ENCODE assay signal across 8 cellular contexts in the genomic region with DNA sequence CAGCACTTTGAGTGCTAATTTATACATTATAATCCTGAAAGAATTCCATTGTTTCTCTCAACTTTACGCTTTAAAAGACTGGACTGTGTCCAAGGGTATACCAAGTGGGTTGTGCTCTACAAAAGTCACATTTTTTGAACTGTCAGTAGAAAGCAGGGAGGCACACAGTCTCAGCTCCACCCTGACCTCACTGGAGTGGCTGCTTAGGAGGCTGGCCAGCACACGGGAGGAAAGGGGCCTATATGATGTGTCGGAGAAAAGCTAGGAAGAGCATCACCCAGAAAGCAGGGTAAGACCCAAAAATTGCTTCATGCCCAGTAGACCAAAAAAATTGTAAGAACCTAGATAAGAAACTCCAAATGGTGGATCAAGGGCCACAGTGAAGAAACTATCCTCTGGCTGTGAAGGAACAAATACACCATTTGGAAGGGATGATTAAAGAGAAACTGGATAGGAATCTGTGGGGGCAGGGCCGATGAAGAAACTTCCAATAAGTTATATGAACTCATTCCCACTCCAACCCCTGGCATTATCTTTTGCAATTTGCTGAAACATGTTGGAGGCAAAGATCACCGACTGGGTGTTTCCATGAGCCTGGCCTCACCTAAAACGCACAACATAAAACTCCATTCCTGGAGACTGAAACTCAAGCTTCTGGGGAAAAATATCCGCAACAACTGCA. TPM values are rescaled to one million over a fixed set of nuclear protein-coding genes. Genes with fewer than 3 reads are reported as not detected.
A peak's percentile ranks its signal among the peaks of the same experiment; 100 is the strongest.
DNase-seq lines count a peak whose midpoint lies in the region; ATAC-seq and TF ChIP-seq lines count a peak whose summit lies in the region.

No MANE protein-coding gene starts in this region.

- H3K27me3 Mint-ChIP-seq in naive B cell, result peaks cover 0 to 9% (median 0%) of the 10 kb centered on the region in 3 donors

- peak overlapping the region in 6 of 8 donors; percentile 9 to 98 (median 59) for H3K4me3 Mint-ChIP-seq in naive B cell

- DNase-seq in AG09309 (ENCODE audit: low read depth), result no peak
- no peak for DNase-seq in MG63
- no peak for DNase-seq in effector memory CD4-positive, alpha-beta T cell
- DNase-seq in naive B cell, result no peak
- no peak for DNase-seq in epidermal melanocyte (ENCODE audit: insufficient read length, low spot score)

- H3K36me3 ChIP-seq in MG63, result peaks cover 29% of the 10 kb centered on the region
- no peaks in the 10 kb centered on the region for H3K36me3 ChIP-seq in effector memory CD4-positive, alpha-beta T cell (ENCODE audit: control insufficient read depth, insufficient read depth, low read length)

- H3K36me3 Mint-ChIP-seq in naive B cell, result no peaks in the 10 kb centered on the region

- no peak for TF ChIP-seq CTCF in AG09309 (IDR thresholded peaks at IDR 0.05; ENCODE audit: control insufficient read depth, insufficient read depth, low read depth, low read length, missing control alignments)

- H3K27ac Mint-ChIP-seq in naive B cell, result peak overlapping the region in 3 of 6 donors; percentile 43 to 94 (median 62)

- peaks cover 13 to 25% (median 14%) of the 10 kb centered on the region in 3 donors for H3K4me1 Mint-ChIP-seq in naive B cell

- H3K27me3 ChIP-seq in MG63, result no peaks in the 10 kb centered on the region
- H3K27me3 ChIP-seq in effector memory CD4-positive, alpha-beta T cell (replicated peaks; ENCODE audit: control insufficient read depth, insufficient read depth, low read length, poor library complexity, severe bottlenecking), result no peaks in the 10 kb centered on the region

- H3K27ac ChIP-seq in effector memory CD4-positive, alpha-beta T cell (ENCODE audit: insufficient read depth, low read length, poor library complexity, severe bottlenecking), result peak overlapping the region; percentile 97

- H3K4me3 ChIP-seq in AG09309 (ENCODE audit: control insufficient read depth, low read depth, low read length) (peak overlapping the region; percentile 94), MG63 (peak overlapping the region; percentile 83)
- H3K4me3 ChIP-seq in effector memory CD4-positive, alpha-beta T cell (ENCODE audit: insufficient read depth, low read depth, low read length, poor library complexity, severe bottlenecking), result peak overlapping the region; percentile 96

- ATAC-seq in naive B cell (ENCODE audit: low read depth in 2 of 2) (no peak), GM21381 (IDR thresholded peaks at IDR 0.05; ENCODE audit: unreplicated experiment) (no peak), GM18868 (IDR thresholded peaks at IDR 0.05; ENCODE audit: unreplicated experiment) (no peak), GM21367 (IDR thresholded peaks at IDR 0.05; ENCODE audit: unreplicated experiment) (no peak)

- peaks cover 38% of the 10 kb centered on the region for H3K4me1 ChIP-seq in effector memory CD4-positive, alpha-beta T cell (ENCODE audit: control insufficient read depth, insufficient read depth, low read length, poor library complexity, severe bottlenecking)

- no peaks in the 10 kb centered on the region for H3K9me3 ChIP-seq in MG63
- no peaks in the 10 kb centered on the region for H3K9me3 ChIP-seq in effector memory CD4-positive, alpha-beta T cell (ENCODE audit: control insufficient read depth, low read length)

- no peaks in the 10 kb centered on the region for H3K9me3 Mint-ChIP-seq in naive B cell

RNA-seq across cellular contexts. Expression of a gene that starts 1.9 kb away (rescaled TPM):
- 213 and 271 TPM in 2 replicates for total RNA-seq in MG63 (2014; rRNA removed; shearing (Covaris generic); ENCODE audit: low replicate concordance)
- polyA plus RNA-seq in naive B cell (ENCODE audit: low read depth in 6 of 6), result 100 to 1,000 TPM; 115 to 209 (median 180) TPM

RNA-seq across cellular contexts. Expression of a gene that starts 45.0 kb away (rescaled TPM):
- total RNA-seq in MG63 (2014; rRNA removed; shearing (Covaris generic); ENCODE audit: low replicate concordance), result 347 and 507 TPM in 2 replicates
- polyA plus RNA-seq in naive B cell (ENCODE audit: low read depth in 6 of 6), result 10 to 100 TPM; 22.1 to 54.6 (median 27.8) TPM
